23 cellular contexts compared by ENCODE assay signal in genomic region chr2:69817739-69818494, GRCh38. TPM values are rescaled to one million over a fixed set of nuclear protein-coding genes. Genes with fewer than 3 reads are reported as not detected.
DNase-seq lines count a peak whose midpoint lies in the region; ATAC-seq and TF ChIP-seq lines count a peak whose summit lies in the region.
"Had no signal": no experiment of that assay in that cellular context is flagged by ENCODE, and none has a peak within 500 bp of the region (broad histone marks: within the 10 kb centered on the region; RNA-seq: fewer than 3 reads in every experiment).

No MANE protein-coding gene starts in this region.

- no peaks in the 10 kb centered on the region for H3K79me2 ChIP-seq in SK-N-SH (ENCODE audit: insufficient read depth)

- H3K27ac ChIP-seq in SK-N-SH (ENCODE audit: low read depth in 2 of 2, low read length in 1 of 2): no peak overlapping the region
- peak overlapping the region; percentile 25 for H3K27ac ChIP-seq in suprapubic skin
- H3K27ac ChIP-seq: ascending aorta, C4-2B, KMS-11 had no signal

- peaks cover 0 to 3% of the 10 kb centered on the region in 2 experiments; a peak in 2 of 4 replicates for H3K4me1 ChIP-seq in SK-N-SH (ENCODE audit: control insufficient read depth in 1 of 2, insufficient read depth in 2 of 2, low read depth in 1 of 2, low read length in 1 of 2)
- H3K4me1 ChIP-seq in suprapubic skin: peaks cover 9% of the 10 kb centered on the region

- no peaks in the 10 kb centered on the region for H4K20me1 ChIP-seq in SK-N-SH (ENCODE audit: insufficient read depth)

- H3K27me3 ChIP-seq in SK-N-SH (ENCODE audit: insufficient read depth) (no peaks in the 10 kb centered on the region), suprapubic skin (no peaks in the 10 kb centered on the region)
- H3K27me3 ChIP-seq: ascending aorta had no signal

- peak; percentile 16 for DNase-seq in SK-N-SH
- DNase-seq in OCI-M2 (lab: John Stamatoyannopoulos, UW; ENCODE audit: unreplicated experiment): peak; percentile 37
- DNase-seq in fibroblast of pulmonary artery (ENCODE audit: low read depth): peak; percentile 61
- DNase-seq in suprapubic skin (ENCODE audit: low spot score in 2 of 2): no peak
- DNase-seq in LoVo (ENCODE audit: low spot score): no peak
- DNase-seq in nucleus accumbens (lab: John Stamatoyannopoulos, UW): no peak
- no peak for DNase-seq in NCI-H524 (lab: John Stamatoyannopoulos, UW)
- DNase-seq: activated B cell treated with CpG ODN at 0.5 μM for 24 hours; activated CD8-positive, alpha-beta T cell treated with anti-CD3 and anti-CD28 coated beads for 36 hours; activated naive CD4-positive, alpha-beta T cell treated with anti-CD3 and anti-CD28 coated beads, Interleukin-2, amount 10 ng/mL, durations not matched to agents 7 days and 5 days; activated T-cell treated with anti-CD3 and anti-CD28 coated beads, Interleukin-2, amount 50 U/mL, for 1 hour; foreskin melanocyte; GF-D8; kidney glomerular epithelial cell; NCI-H2029; NCI-H524 treated with DMSO at 0.1 percent for 48 hours; nephron progenitor cell; SHP77 treated with DMSO at 0.1 percent for 48 hours; T-helper 17 cell had no signal

- H3K4me3 ChIP-seq in SK-N-SH (ENCODE audit: low read depth in 2 of 2, low read length in 1 of 2) (no peak overlapping the region), fibroblast of pulmonary artery (replicated peaks; ENCODE audit: low read depth, low read length) (no peak overlapping the region), suprapubic skin (no peak overlapping the region)
- H3K4me3 ChIP-seq: ascending aorta had no signal

- ATAC-seq in SK-N-SH treated with all-trans-retinoic acid at 6 μM for 48 hours: no peak

- POLR2A ChIA-PET in SK-N-SH (lab: Yijun Ruan, JAX): no interaction called here

- whole genome bisulfite sequencing in SK-N-SH (ENCODE audit: low lambda C conversion rate): 91% methylated on average over 4 of the region's 4 CpGs
- 77% methylated on average over 4 of the region's 4 CpGs for WGBS in suprapubic skin

- H3K36me3 ChIP-seq in SK-N-SH (replicated peaks in 1 of 2; ENCODE audit: control insufficient read depth in 1 of 2, insufficient read depth in 2 of 2, low read length in 1 of 2): peaks cover 20 to 47% of the 10 kb centered on the region in 2 experiments
- peaks cover 55% of the 10 kb centered on the region for H3K36me3 ChIP-seq in suprapubic skin

- H3F3A ChIP-seq in SK-N-SH (replicated peaks; ENCODE audit: insufficient read depth): no peaks in the 10 kb centered on the region

- TF ChIP-seq CTCF in SK-N-SH (IDR thresholded peaks at IDR 0.05): no peak
- TF ChIP-seq CTCF in fibroblast of pulmonary artery (IDR thresholded peaks at IDR 0.05; ENCODE audit: low read length, missing control alignments): no peak
- TF ChIP-seq CTCF in suprapubic skin (IDR thresholded peaks at IDR 0.05): no peak

- H3K4me2 ChIP-seq in SK-N-SH: no peak overlapping the region
- H3K4me2 ChIP-seq: KMS-11 had no signal

- TF ChIP-seq EP300 in SK-N-SH (IDR thresholded peaks at IDR 0.05; ENCODE audit: borderline replicate concordance in 1 of 2, low read depth in 1 of 2, low read length in 1 of 2) (no peak), suprapubic skin (IDR thresholded peaks at IDR 0.05) (no peak)

- H3K9me2 ChIP-seq in SK-N-SH: no peaks in the 10 kb centered on the region

- H3K9ac ChIP-seq in SK-N-SH: no peak overlapping the region
- H3K9ac ChIP-seq: KMS-11 had no signal

- H3K9me3 ChIP-seq in SK-N-SH: no peaks in the 10 kb centered on the region
- H3K9me3 ChIP-seq in suprapubic skin: no peaks in the 10 kb centered on the region
- H3K9me3 ChIP-seq: ascending aorta had no signal

- no peak for TF ChIP-seq RAD21 in SK-N-SH (IDR thresholded peaks at IDR 0.05; ENCODE audit: low read length)

- TF ChIP-seq POLR2A in suprapubic skin (IDR thresholded peaks at IDR 0.05): no peak

- H2AFZ ChIP-seq in SK-N-SH (ENCODE audit: low read depth): no peak overlapping the region

- CTCF ChIA-PET in SK-N-SH (lab: Yijun Ruan, JAX): interaction anchor here (0.6 to 13.1 kb wide), 20 partner anchors 8 to 380 kb away, joined by 3 to 376 read pairs (median 4); partner anchors contain the start of genes AAK1, ANXA4 and GMCL1

TF ChIP-seq in SK-N-SH, 30 proteins besides CTCF, POLR2A, EP300 and RAD21:
- TF ChIP-seq FOXM1 (IDR thresholded peaks at IDR 0.05; ENCODE audit: low read depth): no peak
- no peak for TF ChIP-seq ELF1 (IDR thresholded peaks at IDR 0.05)
- no peak for TF ChIP-seq RFX5 (IDR thresholded peaks at IDR 0.05; ENCODE audit: low read length)
- no peak for TF ChIP-seq FOSL2 (IDR thresholded peaks at IDR 0.05; ENCODE audit: borderline replicate concordance, low read depth)
- no peak for TF ChIP-seq TEAD4 (IDR thresholded peaks at IDR 0.05; ENCODE audit: borderline replicate concordance, insufficient read depth)
- TF ChIP-seq YY1 (IDR thresholded peaks at IDR 0.05; ENCODE audit: low read depth): no peak
- TF ChIP-seq SIN3A (IDR thresholded peaks at IDR 0.05; ENCODE audit: borderline replicate concordance, low read depth, low read length): no peak
- TF ChIP-seq GABPA (IDR thresholded peaks at IDR 0.05; ENCODE audit: low read depth): no peak

TF ChIP-seq in SK-N-SH treated with all-trans-retinoic acid at 6 μM for 48 hours, 23 proteins besides CTCF, POLR2A, EP300 and RAD21:
- no peak for TF ChIP-seq BACH2 (CRISPR knock-in tag; IDR thresholded peaks at IDR 0.05; ENCODE audit: borderline replicate concordance)
- TF ChIP-seq ZFP3 (CRISPR knock-in tag; IDR thresholded peaks at IDR 0.05): no peak
- no peak for TF ChIP-seq TOX (CRISPR knock-in tag; IDR thresholded peaks at IDR 0.05; ENCODE audit: borderline replicate concordance)
- no peak for TF ChIP-seq PATZ1 (CRISPR knock-in tag; IDR thresholded peaks at IDR 0.05; ENCODE audit: borderline replicate concordance)
- no peak for TF ChIP-seq ESRRG (CRISPR knock-in tag; IDR thresholded peaks at IDR 0.05)

RNA-seq across cellular contexts. Expression of gene GMCL1, which starts 11.5 kb away (rescaled TPM):
- 5.3 and 6.2 TPM in 2 replicates for polyA plus RNA-seq in SK-N-SH (2012; rRNA removed)
- 6.4 and 7.6 TPM in 2 replicates for polyA plus RNA-seq in SK-N-SH (2012; cell fraction: cytosol; rRNA removed)
- polyA plus RNA-seq in SK-N-SH (2012; cell fraction: nucleus; rRNA removed): 6.2 and 8.9 TPM in 2 replicates
- total RNA-seq in suprapubic skin: 10 to 100 TPM in 3 of 4 donors, 1 to 10 TPM in 1; 9.3 to 15.0 (median 14.4) TPM

Comparison
In these comparisons a context has a peak if more than half of its experiments do, and no peak if none do; other contexts are left out.
1. DNase-seq: peak in SK-N-SH (single experiment), OCI-M2 (single experiment) and fibroblast of pulmonary artery (single experiment); none in suprapubic skin (0 of 2), LoVo (single experiment), nucleus accumbens (0 of 56) and NCI-H524 (0 of 2).